Comparison of ENCODE assay signal across 12 cellular contexts in genomic region chr14:56686416-56686815, GRCh38.
A peak's percentile ranks its signal among the peaks of the same experiment; 100 is the strongest.
DNase-seq lines count a peak whose midpoint lies in the region; ATAC-seq and TF ChIP-seq lines count a peak whose summit lies in the region.
"Had no signal": no experiment of that assay in that cellular context is flagged by ENCODE, and none has a peak within 500 bp of the region (broad histone marks: within the 10 kb centered on the region; RNA-seq: fewer than 3 reads in every experiment).

No MANE protein-coding gene starts in this region.

- WGBS in right lobe of liver (ENCODE audit: insufficient coverage, low coverage, low lambda C conversion rate, missing lambda C conversion rate): no CpG with 5 or more reads among the region's 4 CpGs
- 34 to 35% methylated on average over 4 of the region's 4 CpGs for WGBS in aorta, 2 donors

- DNase-seq in DMS53 (lab: John Stamatoyannopoulos, UW): peak; percentile 74
- DNase-seq in NCI-H1092 treated with DMSO at 0.1 percent for 48 hours (lab: John Stamatoyannopoulos, UW): peak; percentile 58
- peak; percentile 61 for DNase-seq in astrocyte of the hippocampus (ENCODE audit: low read depth, low spot score)
- DNase-seq in right lobe of liver: peak; percentile 37 to 75 (median 67)
- DNase-seq in A172 (ENCODE audit: low spot score): no peak
- DNase-seq in activated naive CD8-positive, alpha-beta T cell treated with anti-CD3 and anti-CD28 coated beads, Interleukin-2, amount 50 U/mL, for 24 hours: no peak
- no peak for DNase-seq in aorta
- DNase-seq: activated CD8-positive, alpha-beta memory T cell treated with anti-CD3 and anti-CD28 coated beads, Interleukin-2, amount 50 U/mL, for 4 hours; T-cell had no signal

- H3K27ac Mint-ChIP-seq in activated naive CD8-positive, alpha-beta T cell treated with anti-CD3 and anti-CD28 coated beads, Interleukin-2, amount 50 U/mL, for 24 hours: no peak overlapping the region
- H3K27ac Mint-ChIP-seq: stimulated activated naive CD8-positive, alpha-beta T cell treated with anti-CD3 and anti-CD28 coated beads, Interleukin-15, Interleukin-2, amounts not matched to agents 100 ng/mL and 50 ng/mL, for 24 hours; T-cell had no signal

- H3K9me3 ChIP-seq in right lobe of liver (no peaks in the 10 kb centered on the region), aorta (ENCODE audit: control insufficient read depth, low read length) (peaks cover 4% of the 10 kb centered on the region)
- H3K9me3 ChIP-seq: mucosa of descending colon had no signal

- H3K9me3 Mint-ChIP-seq in activated naive CD8-positive, alpha-beta T cell treated with anti-CD3 and anti-CD28 coated beads, Interleukin-2, amount 50 U/mL, for 24 hours: no peaks in the 10 kb centered on the region
- H3K9me3 Mint-ChIP-seq: stimulated activated naive CD8-positive, alpha-beta T cell treated with anti-CD3 and anti-CD28 coated beads, Interleukin-15, Interleukin-2, amounts not matched to agents 100 ng/mL and 50 ng/mL, for 24 hours; T-cell had no signal

- no peaks in the 10 kb centered on the region for H3K4me1 ChIP-seq in right lobe of liver
- H3K4me1 ChIP-seq in aorta (ENCODE audit: control insufficient read depth in 1 of 2, insufficient read depth in 2 of 2, low read length in 2 of 2): no peaks in the 10 kb centered on the region

- no peaks in the 10 kb centered on the region for H3K27me3 ChIP-seq in right lobe of liver
- H3K27me3 ChIP-seq in aorta (ENCODE audit: control insufficient read depth in 1 of 2, insufficient read depth in 2 of 2, low read length in 1 of 2): no peaks in the 10 kb centered on the region

- no peak for TF ChIP-seq POLR2A in right lobe of liver (IDR thresholded peaks at IDR 0.05)

- no peak overlapping the region for H3K4me3 Mint-ChIP-seq in activated naive CD8-positive, alpha-beta T cell treated with anti-CD3 and anti-CD28 coated beads, Interleukin-2, amount 50 U/mL, for 24 hours
- H3K4me3 Mint-ChIP-seq: stimulated activated naive CD8-positive, alpha-beta T cell treated with anti-CD3 and anti-CD28 coated beads, Interleukin-15, Interleukin-2, amounts not matched to agents 100 ng/mL and 50 ng/mL, for 24 hours; T-cell had no signal

- no peaks in the 10 kb centered on the region for H3K4me1 Mint-ChIP-seq in activated naive CD8-positive, alpha-beta T cell treated with anti-CD3 and anti-CD28 coated beads, Interleukin-2, amount 50 U/mL, for 24 hours
- H3K4me1 Mint-ChIP-seq: T-cell had no signal

- peak; percentile 67 to 89 (median 76) for ATAC-seq in right lobe of liver
- no peak for ATAC-seq in HG02938 (IDR thresholded peaks at IDR 0.05; ENCODE audit: unreplicated experiment)
- ATAC-seq in activated naive CD8-positive, alpha-beta T cell treated with anti-CD3 and anti-CD28 coated beads, Interleukin-2, amount 50 U/mL, for 24 hours: no peak
- no peak for ATAC-seq in aorta (ENCODE audit: low FRiP score)
- ATAC-seq: mucosa of descending colon, T-cell had no signal

- H3K27me3 Mint-ChIP-seq in activated naive CD8-positive, alpha-beta T cell treated with anti-CD3 and anti-CD28 coated beads, Interleukin-2, amount 50 U/mL, for 24 hours: no peaks in the 10 kb centered on the region
- H3K27me3 Mint-ChIP-seq: stimulated activated naive CD8-positive, alpha-beta T cell treated with anti-CD3 and anti-CD28 coated beads, Interleukin-15, Interleukin-2, amounts not matched to agents 100 ng/mL and 50 ng/mL, for 24 hours; T-cell had no signal

- no peak overlapping the region for H3K27ac ChIP-seq in right lobe of liver
- no peak overlapping the region for H3K27ac ChIP-seq in aorta (ENCODE audit: low read depth in 1 of 2, low read length in 2 of 2)

- no peak overlapping the region for H3K4me3 ChIP-seq in right lobe of liver
- no peak overlapping the region for H3K4me3 ChIP-seq in aorta (ENCODE audit: low read length in 2 of 2)
- H3K4me3 ChIP-seq: mucosa of descending colon had no signal

- H3K36me3 Mint-ChIP-seq in activated naive CD8-positive, alpha-beta T cell treated with anti-CD3 and anti-CD28 coated beads, Interleukin-2, amount 50 U/mL, for 24 hours (ENCODE audit: low read depth): no peaks in the 10 kb centered on the region
- H3K36me3 Mint-ChIP-seq: T-cell had no signal

- H3K36me3 ChIP-seq in right lobe of liver (no peaks in the 10 kb centered on the region), aorta (ENCODE audit: control insufficient read depth in 1 of 2, insufficient read depth in 2 of 2, low read length in 1 of 2) (no peaks in the 10 kb centered on the region)

- peak in 3 of 4 donors; percentile 6 to 50 (median 22) for TF ChIP-seq CTCF in right lobe of liver (IDR thresholded peaks at IDR 0.05)

- intact Hi-C loops in right lobe of liver (cut with DNase I) (no loop called here), aorta (cut with DNase I) (no loop called here)

Comparison
In these comparisons a context has a peak if more than half of its experiments do, and no peak if none do; other contexts are left out.
1. DNase-seq: peak in DMS53 (single experiment), NCI-H1092 treated with DMSO at 0.1 percent for 48 hours (single experiment), astrocyte of the hippocampus (single experiment) and right lobe of liver (3 of 3); none in A172 (single experiment), activated naive CD8-positive, alpha-beta T cell treated with anti-CD3 and anti-CD28 coated beads, Interleukin-2, amount 50 U/mL, for 24 hours (single experiment) and aorta (0 of 2).
2. ATAC-seq: peak in right lobe of liver (4 of 4); none in HG02938 (single experiment), activated naive CD8-positive, alpha-beta T cell treated with anti-CD3 and anti-CD28 coated beads, Interleukin-2, amount 50 U/mL, for 24 hours (single experiment) and aorta (single experiment).